Comparison of ENCODE assay signal across 1 cellular context in genomic region chr9:33202018-33202417, GRCh38.
TF ChIP-seq lines count a peak whose summit lies in the region.

No MANE protein-coding gene starts in this region.

TF ChIP-seq in GM12878, 131 proteins besides CTCF, POLR2A, EP300 and RAD21 (continued from another document):
- TF ChIP-seq ZBTB11 (CRISPR knock-in tag; IDR thresholded peaks at IDR 0.05) (no peak), MXI1 (IDR thresholded peaks at IDR 0.05; ENCODE audit: low read depth, low read length) (no peak), CBX5 (IDR thresholded peaks at IDR 0.05; ENCODE audit: low read depth) (no peak), FOS (IDR thresholded peaks at IDR 0.05; ENCODE audit: borderline replicate concordance, extremely low read depth, insufficient read length) (no peak), JUND (IDR thresholded peaks at IDR 0.05; ENCODE audit: low read depth, low read length) (no peak), SMAD1 (IDR thresholded peaks at IDR 0.05; ENCODE audit: low read depth, partially characterized antibody) (no peak)
